ENCODE assay signal across 9 cellular contexts in the genomic region with DNA sequence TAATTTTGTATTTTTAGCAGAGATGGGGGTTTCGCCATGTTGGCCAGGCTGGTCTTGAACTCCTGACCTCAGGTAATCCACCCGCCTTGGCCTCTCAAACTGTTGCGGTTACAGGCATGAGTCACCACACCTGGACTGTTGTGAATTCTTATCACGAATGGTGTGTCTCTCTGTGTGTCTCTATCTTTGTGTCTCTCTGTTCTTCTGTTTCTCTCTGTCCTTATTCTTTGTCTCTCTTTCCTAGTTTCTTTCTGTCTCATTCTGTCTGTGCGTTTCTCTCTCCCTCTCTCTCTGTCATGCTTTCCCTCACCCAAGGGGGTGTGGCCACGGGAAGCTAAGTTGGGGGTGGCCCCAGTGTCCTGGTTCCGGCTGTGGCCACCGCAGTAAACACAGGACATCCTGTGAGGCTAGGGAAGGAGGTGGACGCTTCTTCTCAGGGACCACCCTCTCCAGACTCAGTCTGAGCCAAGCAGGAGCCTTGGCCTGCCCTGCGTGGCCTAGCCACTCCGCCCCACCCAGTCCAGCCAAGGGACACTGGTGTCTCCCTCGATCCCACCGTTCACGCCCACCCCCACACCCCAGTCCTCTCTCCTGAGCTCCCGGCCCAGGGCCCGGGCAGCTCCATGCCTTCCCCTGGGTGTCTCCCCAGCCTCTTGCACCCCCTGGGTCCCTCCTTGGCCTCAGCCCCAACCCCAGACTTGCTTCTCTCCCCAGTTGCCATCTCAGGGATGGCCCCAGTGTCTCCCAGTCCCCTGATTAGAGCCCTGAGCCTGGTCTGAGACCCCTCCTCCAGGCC. TPM values are rescaled to one million over a fixed set of nuclear protein-coding genes. Genes with fewer than 3 reads are reported as not detected.
A peak's percentile ranks its signal among the peaks of the same experiment; 100 is the strongest.
DNase-seq lines count a peak whose midpoint lies in the region; ATAC-seq, FAIRE-seq and TF ChIP-seq lines count a peak whose summit lies in the region.
"Had no signal": no experiment of that assay in that cellular context is flagged by ENCODE, and none has a peak within 500 bp of the region (broad histone marks: within the 10 kb centered on the region; RNA-seq: fewer than 3 reads in every experiment).

No MANE protein-coding gene starts in this region.

- H3K9me1 ChIP-seq in K562 (ENCODE audit: control insufficient read depth, insufficient read depth, low read length) = no peaks in the 10 kb centered on the region

- WGBS in A549 (ENCODE audit: missing lambda C conversion rate) = 52% methylated on average over 16 of the region's 16 CpGs
- 7% methylated on average over 14 of the region's 16 CpGs for WGBS in K562 (ENCODE audit: insufficient coverage, low coverage, missing lambda C conversion rate)
- 28% methylated on average over 10 of the region's 16 CpGs for WGBS in right lobe of liver (ENCODE audit: insufficient coverage, low coverage, low lambda C conversion rate, missing lambda C conversion rate)

- H3K4me2 ChIP-seq in A549 (peak overlapping the region; percentile 10; the same call in 2 of the 3 replicates), K562 (ENCODE audit: insufficient read depth, low read length) (peak overlapping the region; percentile 68)

- intact Hi-C loops in K562 (cut with micrococcal nuclease) (no loop called here), right lobe of liver (cut with DNase I) (no loop called here)

- CTCF ChIA-PET in A549 (lab: Yijun Ruan, JAX) (interaction anchor here (0.7 to 26.4 kb wide), 12 partner anchors 8 to 277 kb away, joined by 3 to 950 read pairs (median 6); a partner anchor contains a TSS), K562 (lab: Yijun Ruan, JAX; ENCODE audit: low intra/inter-chr PET ratio) (no interaction called here)

- BruUV-seq in K562 (replicated peaks; lab: Mats Ljungman, UMichigan) = no TSS peak

- TF ChIP-seq CTCF in A549 (IDR thresholded peaks at IDR 0.05) (no peak), K562 (IDR thresholded peaks at IDR 0.05 in 2 of 3, conservative IDR thresholded peaks at IDR 0.05 in 1 of 3; ENCODE audit: insufficient read depth in 2 of 3, low read depth in 1 of 3, low read length in 3 of 3) (no peak), right lobe of liver (IDR thresholded peaks at IDR 0.05) (no peak), GM20000 (IDR thresholded peaks at IDR 0.05; ENCODE audit: extremely low read depth, missing control alignments) (no peak)

- TF ChIP-seq EP300 in A549 (IDR thresholded peaks at IDR 0.05) = no peak
- TF ChIP-seq EP300 in K562 (IDR thresholded peaks at IDR 0.05; ENCODE audit: low read length) = peak; percentile 61

- TF ChIP-seq RAD21 in A549 (conservative IDR thresholded peaks at IDR 0.05 in 1 of 2, IDR thresholded peaks at IDR 0.05 in 1 of 2) (no peak), K562 (CRISPR knock-in tag; conservative IDR thresholded peaks at IDR 0.05 in 1 of 2, IDR thresholded peaks at IDR 0.05 in 1 of 2) (no peak)

- H3K27ac ChIP-seq in A549 (peak overlapping the region; percentile 37 to 75), K562 (ENCODE audit: extremely low read depth, low read depth, low read length) (peak overlapping the region; percentile 88), right lobe of liver (peak overlapping the region; percentile 24 to 75 (median 57))
- H3K27ac ChIP-seq: foreskin keratinocyte had no signal

- no peaks in the 10 kb centered on the region for H4K20me1 ChIP-seq in K562 (replicated peaks; ENCODE audit: control insufficient read depth, insufficient read depth, low read length)

- DNase-seq in A549 (ENCODE audit: low read depth in 1 of 2, low spot score in 1 of 2) (peak in 1 of 2 experiments; percentile 71), HT-29 (ENCODE audit: low spot score) (peak; percentile 56), K562 (ENCODE audit: extremely low read depth in 1 of 4, low spot score in 3 of 4) (peak; percentile 61 to 87 (median 68)), right lobe of liver (peak in 2 of 3 donors; percentile 64 to 66), GM20000 (ENCODE audit: low spot score) (no peak), NCI-H1048 (lab: John Stamatoyannopoulos, UW) (no peak), DMS114 treated with DMSO at 0.1 percent for 48 hours (lab: John Stamatoyannopoulos, UW; ENCODE audit: unreplicated experiment) (no peak)

- H3K9me3 ChIP-seq in A549 (no peaks in the 10 kb centered on the region), K562 (replicated peaks; ENCODE audit: control insufficient read depth, insufficient read depth, low read depth, low read length) (no peaks in the 10 kb centered on the region), right lobe of liver (no peaks in the 10 kb centered on the region)

- peak in 1 of 2 experiments; percentile 0; a peak in 1 of 6 replicates for ATAC-seq in A549
- ATAC-seq in K562 = peak; percentile 74
- ATAC-seq in right lobe of liver = peak; percentile 13 to 49 (median 30)
- ATAC-seq in HG03097 (IDR thresholded peaks at IDR 0.05; ENCODE audit: low FRiP score, unreplicated experiment) = no peak
- ATAC-seq: foreskin keratinocyte had no signal

- no peaks in the 10 kb centered on the region for H3K27me3 ChIP-seq in K562 (ENCODE audit: control insufficient read depth in 2 of 2, insufficient read depth in 2 of 2, low read length in 2 of 2)
- no peaks in the 10 kb centered on the region for H3K27me3 ChIP-seq in right lobe of liver
- H3K27me3 ChIP-seq: foreskin keratinocyte had no signal

- H3K4me1 ChIP-seq in A549 = peaks cover 17% of the 10 kb centered on the region
- peaks cover 29 to 57% of the 10 kb centered on the region in 2 experiments for H3K4me1 ChIP-seq in K562 (replicated peaks in 1 of 2; ENCODE audit: control insufficient read depth in 2 of 2, insufficient read depth in 2 of 2, low read length in 2 of 2)
- H3K4me1 ChIP-seq in right lobe of liver = peaks cover 0 to 9% (median 0%) of the 10 kb centered on the region in 4 donors
- H3K4me1 ChIP-seq: foreskin keratinocyte had no signal

- peak overlapping the region; percentile 90 for H2AFZ ChIP-seq in K562 (ENCODE audit: low read depth, low read length)

- H3K79me2 ChIP-seq in K562 (ENCODE audit: control insufficient read depth, insufficient read depth, low read length) = peaks cover 6% of the 10 kb centered on the region; the same call in 2 of the 3 replicates

- no peak for TF ChIP-seq POLR2A in A549 (IDR thresholded peaks at IDR 0.05; ENCODE audit: low read length)
- TF ChIP-seq POLR2A in K562 (conservative IDR thresholded peaks at IDR 0.05) = peak; percentile 78
- TF ChIP-seq POLR2A in right lobe of liver (IDR thresholded peaks at IDR 0.05) = peak; percentile 7

- no peak for FAIRE-seq in A549 (lab: Jason Lieb, UNC)
- peak; percentile 84 for FAIRE-seq in K562 (lab: Jason Lieb, UNC)

- H3K4me3 ChIP-seq in A549 (no peak overlapping the region), K562 (peak overlapping the region; percentile 13), right lobe of liver (no peak overlapping the region)

- in situ Hi-C loops in K562 (cut with MboI) = no loop called here

- peak overlapping the region; percentile 59 to 94 for H3K9ac ChIP-seq in K562 (ENCODE audit: insufficient read depth in 1 of 2, low read depth in 2 of 2, low read length in 2 of 2)

- H3K36me3 ChIP-seq in K562 (ENCODE audit: control insufficient read depth, insufficient read depth, low read length) (peaks cover under 1% of the 10 kb centered on the region; the same call in 1 of the 3 replicates), right lobe of liver (no peaks in the 10 kb centered on the region)

- POLR2A ChIA-PET in A549 (lab: Yijun Ruan, JAX) (interaction anchor here (0.6 to 6.2 kb wide), 5 partner anchors 7 to 153 kb away, joined by 3 to 47 read pairs (median 4); a partner anchor contains a TSS), K562 (lab: Yijun Ruan, JAX) (interaction anchor here (0.6 to 2.7 kb wide), 8 partner anchors 9 to 981 kb away, joined by 3 to 17 read pairs (median 6); a partner anchor contains a TSS)

RNA-seq across cellular contexts. Expression of a gene that starts 3.9 kb away (rescaled TPM):
- polyA plus RNA-seq in A549 (2011; rRNA removed) (1.5 and 1.6 TPM in 2 replicates), A549 (2017; fragmentation: RNase III; extraction: RNeasy Plus Mini Kit Qiagen cat#74134 plus additional on column Dnase treatment) (1.3 to 1.8 TPM (median 1.8 TPM) in 3 replicates), K562 (2011; rRNA removed) (1.5 and 1.7 TPM in 2 replicates), K562 (2014; fragmentation: Illumina TruSeq; extraction: Trizol) (1.3 and 2.1 TPM in 2 replicates), K562 (2014; fragmentation: Nextera tagmentation; extraction: Ambion mirVana) (not detected), K562 (2014; rRNA removed) (1.4 and 1.7 TPM in 2 replicates)
- polyA plus RNA-seq in A549 (2012; cell fraction: cytosol; rRNA removed) = 0.91 and 1.1 TPM in 2 replicates
- polyA plus RNA-seq in A549 (2012; cell fraction: nucleus; rRNA removed) = 1.7 and 1.8 TPM in 2 replicates
- polyA minus RNA-seq in A549 (2011; rRNA and poly(A)+ RNA removed) = 0.87 and 1.1 TPM in 2 replicates
- 1.3 and 1.8 TPM in 2 replicates for total RNA-seq in HT-29 (2014; rRNA removed; shearing (Covaris generic))
- 1.8 and 4.5 TPM in 2 replicates for total RNA-seq in K562 (2011; cell fraction: chromatin; rRNA removed; ENCODE audit: low replicate concordance)
- 2.7 and 2.8 TPM in 2 replicates for total RNA-seq in K562 (2011; cell fraction: nucleolus; rRNA removed)
- 2.1 and 2.2 TPM in 2 replicates for total RNA-seq in K562 (2011; cell fraction: nucleoplasm; rRNA removed)
- total RNA-seq in K562 (2014; rRNA removed) (2.8 and 3.8 TPM in 2 replicates), K562 (2014; rRNA removed; fragmentation: Illumina TruSeq; extraction: Trizol) (0.61 and 0.65 TPM in 2 replicates), K562 (2015; rRNA removed; fragmentation: Illumina TruSeq; extraction: Trizol) (1.8 and 2.0 TPM in 2 replicates), K562 (2021) (2.9 and 3.5 TPM in 2 replicates), right lobe of liver (under 1 TPM; 0.37 to 0.99 (median 0.60) TPM)
- polyA plus RNA-seq in K562 (2011; cell fraction: cytosol; rRNA removed) = 1.4 and 1.7 TPM in 2 replicates
- 1.0 and 1.8 TPM in 2 replicates for polyA plus RNA-seq in K562 (2011; cell fraction: nucleus; rRNA removed)
- polyA plus RNA-seq in K562 (2012) = 2.5 and 4.5 TPM in 2 replicates
- 1.4 and 1.5 TPM in 2 replicates for polyA minus RNA-seq in K562 (2011; rRNA and poly(A)+ RNA removed)
- polyA minus RNA-seq in K562 (2011; cell fraction: cytosol; rRNA and poly(A)+ RNA removed) = 2.1 and 2.8 TPM in 2 replicates
- 0.54 and 1.00 TPM in 2 replicates for polyA minus RNA-seq in K562 (2011; cell fraction: nucleus; rRNA and poly(A)+ RNA removed)

RNA-seq across cellular contexts. Expression of a gene that starts 8.7 kb away (rescaled TPM):
- polyA plus RNA-seq in A549 (2011; rRNA removed) (10.0 and 10.7 TPM in 2 replicates), A549 (2017; fragmentation: RNase III; extraction: RNeasy Plus Mini Kit Qiagen cat#74134 plus additional on column Dnase treatment) (12.5 to 14.9 TPM (median 13.6 TPM) in 3 replicates), K562 (2011; rRNA removed) (6.1 and 6.8 TPM in 2 replicates), K562 (2014; fragmentation: Illumina TruSeq; extraction: Trizol) (2.3 and 5.0 TPM in 2 replicates), K562 (2014; fragmentation: Nextera tagmentation; extraction: Ambion mirVana) (under 1 TPM; 0.15 to 0.85 TPM), K562 (2014; rRNA removed) (6.7 TPM in 2 replicates)
- 30.9 and 31.2 TPM in 2 replicates for polyA plus RNA-seq in A549 (2012; cell fraction: cytosol; rRNA removed)
- 21.4 and 24.8 TPM in 2 replicates for polyA plus RNA-seq in A549 (2012; cell fraction: nucleus; rRNA removed)
- polyA minus RNA-seq in A549 (2011; rRNA and poly(A)+ RNA removed) = 4.6 and 4.7 TPM in 2 replicates
- total RNA-seq in HT-29 (2014; rRNA removed; shearing (Covaris generic)) = 32.1 and 32.7 TPM in 2 replicates
- 3.1 and 8.3 TPM in 2 replicates for total RNA-seq in K562 (2011; cell fraction: chromatin; rRNA removed; ENCODE audit: low replicate concordance)
- 10.3 and 11.0 TPM in 2 replicates for total RNA-seq in K562 (2011; cell fraction: nucleolus; rRNA removed)
- total RNA-seq in K562 (2011; cell fraction: nucleoplasm; rRNA removed) = 7.5 and 8.9 TPM in 2 replicates
- total RNA-seq in K562 (2014; rRNA removed) (8.1 and 10.9 TPM in 2 replicates), K562 (2014; rRNA removed; fragmentation: Illumina TruSeq; extraction: Trizol) (2.1 and 2.8 TPM in 2 replicates), K562 (2015; rRNA removed; fragmentation: Illumina TruSeq; extraction: Trizol) (4.9 and 5.5 TPM in 2 replicates), K562 (2021) (8.7 and 8.9 TPM in 2 replicates), right lobe of liver (10 to 100 TPM in 1 of 6 experiments, 1 to 10 TPM in 5; 3.7 to 11.7 (median 6.2) TPM)
- 7.4 and 18.7 TPM in 2 replicates for polyA plus RNA-seq in K562 (2011; cell fraction: cytosol; rRNA removed)
- polyA plus RNA-seq in K562 (2011; cell fraction: nucleus; rRNA removed) = 5.6 and 9.1 TPM in 2 replicates
- 6.7 and 8.9 TPM in 2 replicates for polyA plus RNA-seq in K562 (2012)
- polyA minus RNA-seq in K562 (2011; rRNA and poly(A)+ RNA removed) = 1.9 and 2.1 TPM in 2 replicates
- 3.5 and 4.5 TPM in 2 replicates for polyA minus RNA-seq in K562 (2011; cell fraction: cytosol; rRNA and poly(A)+ RNA removed)
- polyA minus RNA-seq in K562 (2011; cell fraction: nucleus; rRNA and poly(A)+ RNA removed) = 1.8 and 3.6 TPM in 2 replicates

RNA-seq across cellular contexts. Expression of a gene that starts 27.0 kb away (rescaled TPM):
- polyA plus RNA-seq in A549 (2011; rRNA removed) = 40.2 and 41.7 TPM in 2 replicates
- polyA plus RNA-seq in A549 (2012; cell fraction: cytosol; rRNA removed) = 24.7 and 32.8 TPM in 2 replicates
- polyA plus RNA-seq in A549 (2012; cell fraction: nucleus; rRNA removed) = 26.5 and 34.1 TPM in 2 replicates
- 35.5 to 41.2 TPM (median 39.7 TPM) in 3 replicates for polyA plus RNA-seq in A549 (2017; fragmentation: RNase III; extraction: RNeasy Plus Mini Kit Qiagen cat#74134 plus additional on column Dnase treatment)
- 63.1 and 71.7 TPM in 2 replicates for polyA minus RNA-seq in A549 (2011; rRNA and poly(A)+ RNA removed)
- total RNA-seq in HT-29 (2014; rRNA removed; shearing (Covaris generic)) = 23.4 and 30.6 TPM in 2 replicates
- total RNA-seq in K562 (2011; cell fraction: chromatin; rRNA removed; ENCODE audit: low replicate concordance) = 16.7 and 27.2 TPM in 2 replicates
- total RNA-seq in K562 (2011; cell fraction: nucleolus; rRNA removed) = 20.4 and 20.7 TPM in 2 replicates
- total RNA-seq in K562 (2011; cell fraction: nucleoplasm; rRNA removed) = 24.9 and 26.9 TPM in 2 replicates
- total RNA-seq in K562 (2014; rRNA removed) = 17.5 and 19.3 TPM in 2 replicates
- total RNA-seq in K562 (2014; rRNA removed; fragmentation: Illumina TruSeq; extraction: Trizol) = 16.1 and 17.2 TPM in 2 replicates
- 21.6 and 27.7 TPM in 2 replicates for total RNA-seq in K562 (2015; rRNA removed; fragmentation: Illumina TruSeq; extraction: Trizol)
- 28.9 and 31.4 TPM in 2 replicates for total RNA-seq in K562 (2021)
- polyA plus RNA-seq in K562 (2011; rRNA removed) = 17.6 and 18.9 TPM in 2 replicates
- polyA plus RNA-seq in K562 (2011; cell fraction: cytosol; rRNA removed) = 19.3 and 35.5 TPM in 2 replicates
- polyA plus RNA-seq in K562 (2011; cell fraction: nucleus; rRNA removed) = 17.8 and 23.4 TPM in 2 replicates
- polyA plus RNA-seq in K562 (2012) = 20.7 and 22.0 TPM in 2 replicates
- 15.1 and 18.6 TPM in 2 replicates for polyA plus RNA-seq in K562 (2014; fragmentation: Illumina TruSeq; extraction: Trizol)
- 1 to 10 TPM; 5.4 to 5.9 TPM for polyA plus RNA-seq in K562 (2014; fragmentation: Nextera tagmentation; extraction: Ambion mirVana)
- 18.1 and 18.5 TPM in 2 replicates for polyA plus RNA-seq in K562 (2014; rRNA removed)
- polyA minus RNA-seq in K562 (2011; rRNA and poly(A)+ RNA removed) = 18.4 and 23.4 TPM in 2 replicates
- polyA minus RNA-seq in K562 (2011; cell fraction: cytosol; rRNA and poly(A)+ RNA removed) = 24.3 and 28.9 TPM in 2 replicates
- 8.1 and 13.9 TPM in 2 replicates for polyA minus RNA-seq in K562 (2011; cell fraction: nucleus; rRNA and poly(A)+ RNA removed)
- 10 to 100 TPM in 1 of 6 experiments, 1 to 10 TPM in 5; 5.2 to 10.1 (median 7.4) TPM for total RNA-seq in right lobe of liver

RNA-seq across cellular contexts. Expression of a gene that starts 27.1 kb away (rescaled TPM):
- polyA plus RNA-seq in A549 (2011; rRNA removed) (0.18 and 0.19 TPM in 2 replicates), A549 (2017; fragmentation: RNase III; extraction: RNeasy Plus Mini Kit Qiagen cat#74134 plus additional on column Dnase treatment) (0.20 to 0.25 TPM (median 0.24 TPM) in 3 replicates), K562 (2011; rRNA removed) (0.06 TPM in 1 of 2 replicates, not detected in the other), K562 (2014; fragmentation: Illumina TruSeq; extraction: Trizol) (not detected in 2 replicates), K562 (2014; fragmentation: Nextera tagmentation; extraction: Ambion mirVana) (not detected), K562 (2014; rRNA removed) (0.05 TPM in 1 of 2 replicates, not detected in the other)
- 0.34 and 0.51 TPM in 2 replicates for polyA plus RNA-seq in A549 (2012; cell fraction: cytosol; rRNA removed)
- 1.1 TPM in 2 replicates for polyA plus RNA-seq in A549 (2012; cell fraction: nucleus; rRNA removed)
- polyA minus RNA-seq in A549 (2011; rRNA and poly(A)+ RNA removed) = 0.19 and 0.37 TPM in 2 replicates
- total RNA-seq in HT-29 (2014; rRNA removed; shearing (Covaris generic)) = 0.10 TPM in 1 of 2 replicates, not detected in the other
- total RNA-seq in K562 (2011; cell fraction: chromatin; rRNA removed; ENCODE audit: low replicate concordance) = not detected in 2 replicates
- 0.13 TPM in 1 of 2 replicates, not detected in the other for total RNA-seq in K562 (2011; cell fraction: nucleolus; rRNA removed)
- total RNA-seq in K562 (2011; cell fraction: nucleoplasm; rRNA removed) = 0.31 TPM in 1 of 2 replicates, not detected in the other
- total RNA-seq in K562 (2014; rRNA removed) (0.08 TPM in 1 of 2 replicates, not detected in the other), K562 (2014; rRNA removed; fragmentation: Illumina TruSeq; extraction: Trizol) (not detected in 2 replicates), K562 (2015; rRNA removed; fragmentation: Illumina TruSeq; extraction: Trizol) (not detected in 2 replicates), K562 (2021) (0.07 and 0.09 TPM in 2 replicates), right lobe of liver (under 1 TPM in 1 of 6 experiments, not detected in 5; 0.15 TPM)
- 0.06 TPM in 2 replicates for polyA plus RNA-seq in K562 (2011; cell fraction: cytosol; rRNA removed)
- polyA plus RNA-seq in K562 (2011; cell fraction: nucleus; rRNA removed) = 0.10 TPM in 1 of 2 replicates, not detected in the other
- polyA plus RNA-seq in K562 (2012) = 0.08 and 0.10 TPM in 2 replicates
- polyA minus RNA-seq in K562 (2011; rRNA and poly(A)+ RNA removed) = not detected in 2 replicates
- polyA minus RNA-seq in K562 (2011; cell fraction: cytosol; rRNA and poly(A)+ RNA removed) = not detected in 2 replicates
- polyA minus RNA-seq in K562 (2011; cell fraction: nucleus; rRNA and poly(A)+ RNA removed) = not detected in 2 replicates

RNA-seq across cellular contexts. Expression of a gene that starts 48.4 kb away (rescaled TPM):
- polyA plus RNA-seq in A549 (2011; rRNA removed) (202 and 241 TPM in 2 replicates), A549 (2017; fragmentation: RNase III; extraction: RNeasy Plus Mini Kit Qiagen cat#74134 plus additional on column Dnase treatment) (280 to 298 TPM (median 296 TPM) in 3 replicates), K562 (2011; rRNA removed) (368 and 461 TPM in 2 replicates), K562 (2014; fragmentation: Illumina TruSeq; extraction: Trizol) (260 and 428 TPM in 2 replicates), K562 (2014; fragmentation: Nextera tagmentation; extraction: Ambion mirVana) (100 to 1,000 TPM in 1 of 2 experiments, 10 to 100 TPM in 1; 81.1 to 184 TPM), K562 (2014; rRNA removed) (634 and 677 TPM in 2 replicates)
- 713 and 819 TPM in 2 replicates for polyA plus RNA-seq in A549 (2012; cell fraction: cytosol; rRNA removed)
- polyA plus RNA-seq in A549 (2012; cell fraction: nucleus; rRNA removed) = 565 and 810 TPM in 2 replicates
- polyA minus RNA-seq in A549 (2011; rRNA and poly(A)+ RNA removed) = 192 and 225 TPM in 2 replicates
- total RNA-seq in HT-29 (2014; rRNA removed; shearing (Covaris generic)) = 201 and 206 TPM in 2 replicates
- 26.9 and 65.0 TPM in 2 replicates for total RNA-seq in K562 (2011; cell fraction: chromatin; rRNA removed; ENCODE audit: low replicate concordance)
- 107 and 125 TPM in 2 replicates for total RNA-seq in K562 (2011; cell fraction: nucleolus; rRNA removed)
- 74.7 and 75.7 TPM in 2 replicates for total RNA-seq in K562 (2011; cell fraction: nucleoplasm; rRNA removed)
- total RNA-seq in K562 (2014; rRNA removed) (749 and 813 TPM in 2 replicates), K562 (2014; rRNA removed; fragmentation: Illumina TruSeq; extraction: Trizol) (110 and 229 TPM in 2 replicates), K562 (2015; rRNA removed; fragmentation: Illumina TruSeq; extraction: Trizol) (331 and 332 TPM in 2 replicates), K562 (2021) (457 and 476 TPM in 2 replicates), right lobe of liver (100 to 1,000 TPM; 127 to 326 (median 146) TPM)
- 836 and 2,229 TPM in 2 replicates for polyA plus RNA-seq in K562 (2011; cell fraction: cytosol; rRNA removed)
- polyA plus RNA-seq in K562 (2011; cell fraction: nucleus; rRNA removed) = 252 and 288 TPM in 2 replicates
- polyA plus RNA-seq in K562 (2012) = 416 and 585 TPM in 2 replicates
- polyA minus RNA-seq in K562 (2011; rRNA and poly(A)+ RNA removed) = 85.4 and 138 TPM in 2 replicates
- polyA minus RNA-seq in K562 (2011; cell fraction: cytosol; rRNA and poly(A)+ RNA removed) = 198 and 225 TPM in 2 replicates
- polyA minus RNA-seq in K562 (2011; cell fraction: nucleus; rRNA and poly(A)+ RNA removed) = 34.6 and 38.7 TPM in 2 replicates

Comparison
In these comparisons a context has a peak if more than half of its experiments do, and no peak if none do; other contexts are left out.
1. DNase-seq: peak in HT-29 (single experiment), K562 (4 of 4) and right lobe of liver (2 of 3); none in GM20000 (single experiment), NCI-H1048 (single experiment) and DMS114 treated with DMSO at 0.1 percent for 48 hours (single experiment).
2. Peak in every context shown above with its lines, with median percentiles within 50 percentile points of each other: H3K27ac ChIP-seq.